8 cellular contexts compared by ENCODE assay signal in genomic region chrX:124406294-124407013, GRCh38.
DNase-seq lines count a peak whose midpoint lies in the region; ATAC-seq, FAIRE-seq and TF ChIP-seq lines count a peak whose summit lies in the region.

No MANE protein-coding gene starts in this region.

- H3K4me1 ChIP-seq in left ventricle myocardium inferior (no peaks in the 10 kb centered on the region), small intestine (ENCODE audit: control insufficient read depth in 2 of 2, insufficient read depth in 1 of 2, low read depth in 1 of 2, low read length in 1 of 2) (no peaks in the 10 kb centered on the region)

- H3K27me3 ChIP-seq in left ventricle myocardium inferior (ENCODE audit: low read depth), result no peaks in the 10 kb centered on the region
- no peaks in the 10 kb centered on the region for H3K27me3 ChIP-seq in small intestine (ENCODE audit: control insufficient read depth in 2 of 2, insufficient read depth in 2 of 2, low read length in 2 of 2)

- intact Hi-C loops in left ventricle myocardium inferior (cut with micrococcal nuclease), result no loop called here

- peak overlapping the region; percentile 16 for H3K27ac Mint-ChIP-seq in activated naive CD8-positive, alpha-beta T cell

- H3K27me3 Mint-ChIP-seq in activated naive CD8-positive, alpha-beta T cell, result no peaks in the 10 kb centered on the region

- no peaks in the 10 kb centered on the region for H3K36me3 ChIP-seq in left ventricle myocardium inferior
- H3K36me3 ChIP-seq in small intestine (ENCODE audit: control insufficient read depth in 2 of 2, insufficient read depth in 2 of 2, low read length in 2 of 2), result no peaks in the 10 kb centered on the region

- WGBS in small intestine, 3 donors, result 9 to 31% (median 18%) methylated on average over 12 of the region's 12 CpGs

- ATAC-seq in GM21619 (IDR thresholded peaks at IDR 0.05; ENCODE audit: unreplicated experiment), result peak; percentile 98
- ATAC-seq in GM21381 (IDR thresholded peaks at IDR 0.05; ENCODE audit: unreplicated experiment), result no peak

- DNase-seq in Daoy (ENCODE audit: low read depth) (peak; percentile 73), SKM-1 (lab: John Stamatoyannopoulos, UW; ENCODE audit: unreplicated experiment) (peak; percentile 1), left ventricle myocardium inferior (no peak), small intestine (peak; percentile 63)

- H3K9me3 ChIP-seq in left ventricle myocardium inferior (replicated peaks) (no peaks in the 10 kb centered on the region), small intestine (ENCODE audit: control insufficient read depth, low read depth) (no peaks in the 10 kb centered on the region)

- peak; percentile 84 for FAIRE-seq in small intestine (lab: Jason Lieb, UNC)

- H3K4me1 Mint-ChIP-seq in activated naive CD8-positive, alpha-beta T cell (ENCODE audit: low read depth), result peaks cover 17% of the 10 kb centered on the region

- TF ChIP-seq CTCF in LNCAP (IDR thresholded peaks at IDR 0.05), result peak; percentile 49; the same call in 1 of the 2 replicates
- peak; percentile 60 for TF ChIP-seq CTCF in left ventricle myocardium inferior (IDR thresholded peaks at IDR 0.05; ENCODE audit: borderline replicate concordance)

- H3K4me3 Mint-ChIP-seq in activated naive CD8-positive, alpha-beta T cell, result no peak overlapping the region

- H3K4me3 ChIP-seq in left ventricle myocardium inferior (no peak overlapping the region), small intestine (ENCODE audit: low read depth in 1 of 2, low read length in 2 of 2) (no peak overlapping the region)

- H3K27ac ChIP-seq in left ventricle myocardium inferior (replicated peaks) (no peak overlapping the region), small intestine (ENCODE audit: low read depth in 1 of 2, low read length in 1 of 2) (no peak overlapping the region)

- no peaks in the 10 kb centered on the region for H3K9me3 Mint-ChIP-seq in activated naive CD8-positive, alpha-beta T cell (ENCODE audit: low read depth)

- no peaks in the 10 kb centered on the region for H3K36me3 Mint-ChIP-seq in activated naive CD8-positive, alpha-beta T cell
